8 cellular contexts compared by ENCODE assay signal in the genomic region with DNA sequence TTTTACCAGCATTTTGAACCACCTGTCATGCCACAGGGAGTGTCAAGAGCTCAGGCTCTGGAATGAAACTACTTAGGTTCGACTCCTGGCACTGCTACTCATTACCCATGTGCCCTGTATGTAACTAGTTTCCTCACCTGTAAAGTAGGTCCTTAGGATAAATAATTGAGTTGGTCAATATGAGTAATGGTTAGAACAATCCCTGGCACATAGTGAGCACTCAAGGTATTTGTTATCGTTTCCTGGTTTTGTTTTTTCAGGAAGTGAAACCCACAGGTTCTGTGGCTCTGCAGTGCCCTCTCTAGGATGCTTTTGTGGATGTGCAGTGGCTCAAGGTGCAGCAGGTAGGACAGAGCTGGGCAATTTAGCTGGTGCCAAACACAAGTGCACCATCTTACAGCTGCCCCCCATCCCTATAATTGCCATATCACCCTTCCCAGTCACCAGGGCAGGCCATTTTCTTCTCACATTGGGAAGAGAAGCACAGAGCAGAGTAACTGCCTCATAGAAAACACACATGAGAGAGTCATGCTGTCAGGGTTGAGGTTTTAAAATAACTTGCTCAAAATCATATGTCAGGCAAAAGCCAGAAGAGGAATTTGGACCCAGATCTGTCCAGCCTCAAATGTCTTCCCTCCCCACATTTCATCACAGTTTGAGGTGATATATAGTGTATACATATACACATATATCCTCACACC.
DNase-seq lines count a peak whose midpoint lies in the region; ATAC-seq and TF ChIP-seq lines count a peak whose summit lies in the region.

No MANE protein-coding gene starts in this region.

- H3K9me3 ChIP-seq in DND-41 (ENCODE audit: insufficient read depth, low read length, severe bottlenecking) = no peaks in the 10 kb centered on the region
- no peaks in the 10 kb centered on the region for H3K9me3 ChIP-seq in colonic mucosa

- H3K36me3 ChIP-seq in DND-41 (ENCODE audit: insufficient read depth, low read length) (no peaks in the 10 kb centered on the region), colonic mucosa (no peaks in the 10 kb centered on the region)

- DNase-seq in DND-41 = peak; percentile 22
- peak; percentile 16 for DNase-seq in GM19238 (ENCODE audit: insufficient read length, low spot score)
- peak; percentile 68 for DNase-seq in OCI-M1 (lab: John Stamatoyannopoulos, UW)
- peak; percentile 74 for DNase-seq in germinal center (ENCODE audit: low spot score)
- DNase-seq in colonic mucosa = no peak
- DNase-seq in medulla oblongata (ENCODE audit: extremely low spot score) = no peak
- no peak for DNase-seq in COLO829 (ENCODE audit: low spot score)

- H3K4me1 ChIP-seq in DND-41 (ENCODE audit: insufficient read depth, low read length) (no peaks in the 10 kb centered on the region), colonic mucosa (no peaks in the 10 kb centered on the region)

- H3K4me2 ChIP-seq in DND-41 (ENCODE audit: insufficient read depth, low read length) = no peak overlapping the region

- H3K79me2 ChIP-seq in DND-41 (ENCODE audit: insufficient read depth, low read length) = no peaks in the 10 kb centered on the region

- H3K9ac ChIP-seq in DND-41 (ENCODE audit: low read depth, low read length) = no peak overlapping the region
- no peak overlapping the region for H3K9ac ChIP-seq in colonic mucosa (ENCODE audit: low read depth in 2 of 2, low read length in 2 of 2)

- H2AFZ ChIP-seq in DND-41 (ENCODE audit: low read depth, low read length) = no peak overlapping the region

- no peaks in the 10 kb centered on the region for H4K20me1 ChIP-seq in DND-41 (ENCODE audit: insufficient read depth, low read length)

- intact Hi-C loops in colonic mucosa (cut with DNase I) = no loop called here

- H3K27ac ChIP-seq in DND-41 (ENCODE audit: low read length) (no peak overlapping the region), colonic mucosa (no peak overlapping the region)

- ATAC-seq in DND-41 (ENCODE audit: insufficient read depth, low read depth) (peak; percentile 51), HG03108 (IDR thresholded peaks at IDR 0.05; ENCODE audit: unreplicated experiment) (peak; percentile 98)

- H3K27me3 ChIP-seq in DND-41 (ENCODE audit: insufficient read depth, low read length, poor library complexity) (no peaks in the 10 kb centered on the region), colonic mucosa (no peaks in the 10 kb centered on the region)

- H3K4me3 ChIP-seq in DND-41 (ENCODE audit: low read depth in 1 of 2, low read length in 2 of 2) = no peak overlapping the region
- H3K4me3 ChIP-seq in colonic mucosa = no peak overlapping the region

- TF ChIP-seq CTCF in DND-41 (IDR thresholded peaks at IDR 0.05; ENCODE audit: borderline replicate concordance, extremely low read depth, low read length, poor library complexity, severe bottlenecking) = peak; percentile 60
- TF ChIP-seq CTCF in colonic mucosa (IDR thresholded peaks at IDR 0.05) = no peak

Comparison
In these comparisons a context has a peak if more than half of its experiments do, and no peak if none do; other contexts are left out.
1. DNase-seq: peak in DND-41 (single experiment), GM19238 (single experiment), OCI-M1 (single experiment) and germinal center (single experiment); none in colonic mucosa (single experiment), medulla oblongata (single experiment) and COLO829 (single experiment).